ENCODE assay signal across 15 cellular contexts in the genomic region with DNA sequence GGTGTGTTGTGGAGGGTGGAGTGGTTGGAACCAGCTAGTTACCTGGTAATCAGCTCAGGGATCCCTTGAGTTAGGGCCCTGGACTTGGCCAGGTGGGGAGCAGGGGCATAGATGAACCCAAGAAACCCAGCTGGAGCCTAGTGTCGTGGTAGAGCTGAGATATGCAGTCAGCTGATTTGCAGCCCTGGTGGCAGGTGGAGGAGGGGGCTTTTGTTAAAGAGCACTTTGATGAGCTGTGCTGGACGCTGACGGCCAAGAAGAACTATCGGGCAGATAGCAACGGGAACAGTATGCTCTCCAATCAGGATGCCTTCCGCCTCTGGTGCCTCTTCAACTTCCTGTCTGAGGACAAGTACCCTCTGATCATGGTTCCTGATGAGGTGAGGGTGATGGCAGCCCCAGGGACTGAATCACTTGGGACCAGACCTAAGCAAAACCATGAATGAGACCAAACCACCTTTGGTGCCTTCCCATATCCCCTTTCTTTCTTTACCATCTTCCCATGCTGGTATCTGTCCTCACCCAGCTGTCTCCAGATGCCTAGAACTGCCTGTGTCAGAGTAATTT. TPM values are rescaled to one million over a fixed set of nuclear protein-coding genes. Genes with fewer than 3 reads are reported as not detected.
DNase-seq lines count a peak whose midpoint lies in the region; TF ChIP-seq lines count a peak whose summit lies in the region.
"Had no signal": no experiment of that assay in that cellular context is flagged by ENCODE, and none has a peak within 500 bp of the region (broad histone marks: within the 10 kb centered on the region; RNA-seq: fewer than 3 reads in every experiment).

No MANE protein-coding gene starts in this region.

- H3K4me3 Mint-ChIP-seq in T-helper 2 cell treated with Interferon-gamma antibody and Interleukin-4, amounts not matched to agents 5 μg/mL and 100 μg/mL, for 36 hours, result peak overlapping the region; percentile 73
- no peak overlapping the region for H3K4me3 Mint-ChIP-seq in progenitor cell of endocrine pancreas (ENCODE audit: low read depth)
- H3K4me3 Mint-ChIP-seq: nephron progenitor cell, WTC11 had no signal

- CTCF ChIA-PET in mammary epithelial cell (lab: Charles Lee; ENCODE audit: low non-redundant PET), result no interaction called here

- TF ChIP-seq CTCF in mammary epithelial cell (conservative IDR thresholded peaks at IDR 0.05 in 1 of 2, IDR thresholded peaks at IDR 0.05 in 1 of 2; ENCODE audit: extremely low read depth in 1 of 2, insufficient read depth in 1 of 2, low read depth in 1 of 2, low read length in 2 of 2) (no peak), breast epithelium (IDR thresholded peaks at IDR 0.05) (no peak), progenitor cell of endocrine pancreas (IDR thresholded peaks at IDR 0.05; ENCODE audit: unreplicated experiment) (no peak)

- H3K9me3 Mint-ChIP-seq in T-helper 2 cell treated with Interferon-gamma antibody and Interleukin-4, amounts not matched to agents 5 μg/mL and 100 μg/mL, for 36 hours, result no peaks in the 10 kb centered on the region
- no peaks in the 10 kb centered on the region for H3K9me3 Mint-ChIP-seq in progenitor cell of endocrine pancreas (ENCODE audit: low read depth)
- H3K9me3 Mint-ChIP-seq: nephron progenitor cell, WTC11 had no signal

- no peak overlapping the region for H2AFZ ChIP-seq in mammary epithelial cell (ENCODE audit: low read depth, low read length)

- no peaks in the 10 kb centered on the region for H3K36me3 ChIP-seq in mammary epithelial cell (ENCODE audit: insufficient read depth, low read length)
- H3K36me3 ChIP-seq in breast epithelium, result no peaks in the 10 kb centered on the region
- H3K36me3 ChIP-seq in effector memory CD4-positive, alpha-beta T cell (ENCODE audit: control insufficient read depth, insufficient read depth, low read length), result peaks cover 13% of the 10 kb centered on the region
- H3K36me3 ChIP-seq: HAP-1, SJSA1 had no signal

- H3K4me2 ChIP-seq in mammary epithelial cell (ENCODE audit: insufficient read depth, low read depth, low read length), result no peak overlapping the region

- TSS peak; percentile 8 for BruUV-seq in mammary epithelial cell (replicated peaks; lab: Mats Ljungman, UMichigan)

- dilution Hi-C loops in mammary epithelial cell (cut with HindIII; ENCODE audit: low sequenced_read_pairs), result no loop called here

- H3K4me1 Mint-ChIP-seq in T-helper 2 cell treated with Interferon-gamma antibody and Interleukin-4, amounts not matched to agents 5 μg/mL and 100 μg/mL, for 36 hours (ENCODE audit: low read depth), result peaks cover 74% of the 10 kb centered on the region
- H3K4me1 Mint-ChIP-seq in progenitor cell of endocrine pancreas (ENCODE audit: low read depth), result no peaks in the 10 kb centered on the region
- H3K4me1 Mint-ChIP-seq: nephron progenitor cell, WTC11 had no signal

- intact Hi-C loops in mammary epithelial cell (cut with micrococcal nuclease) (no loop called here), breast epithelium (cut with DNase I; ENCODE audit: low total_unique reads) (no loop called here)

- H3K27ac Mint-ChIP-seq in T-helper 2 cell treated with Interferon-gamma antibody and Interleukin-4, amounts not matched to agents 5 μg/mL and 100 μg/mL, for 36 hours, result peak overlapping the region; percentile 95
- no peak overlapping the region for H3K27ac Mint-ChIP-seq in progenitor cell of endocrine pancreas
- H3K27ac Mint-ChIP-seq: nephron progenitor cell, WTC11 had no signal

- no peaks in the 10 kb centered on the region for H3K9me3 ChIP-seq in mammary epithelial cell (replicated peaks; ENCODE audit: insufficient read depth, low read length)
- no peaks in the 10 kb centered on the region for H3K9me3 ChIP-seq in breast epithelium
- H3K9me3 ChIP-seq in effector memory CD4-positive, alpha-beta T cell (ENCODE audit: control insufficient read depth, low read length), result no peaks in the 10 kb centered on the region
- H3K9me3 ChIP-seq: HAP-1, SJSA1 had no signal

- H3K36me3 Mint-ChIP-seq in T-helper 2 cell treated with Interferon-gamma antibody and Interleukin-4, amounts not matched to agents 5 μg/mL and 100 μg/mL, for 36 hours (ENCODE audit: low read depth), result peaks cover 76% of the 10 kb centered on the region
- no peaks in the 10 kb centered on the region for H3K36me3 Mint-ChIP-seq in progenitor cell of endocrine pancreas (ENCODE audit: insufficient read depth)
- H3K36me3 Mint-ChIP-seq: WTC11 had no signal

- H3K27me3 Mint-ChIP-seq in T-helper 2 cell treated with Interferon-gamma antibody and Interleukin-4, amounts not matched to agents 5 μg/mL and 100 μg/mL, for 36 hours (ENCODE audit: low read depth), result no peaks in the 10 kb centered on the region
- H3K27me3 Mint-ChIP-seq in progenitor cell of endocrine pancreas, result peaks cover 14% of the 10 kb centered on the region

- no peaks in the 10 kb centered on the region for H4K20me1 ChIP-seq in mammary epithelial cell (ENCODE audit: insufficient read depth, low read length)

- in situ Hi-C loops in mammary epithelial cell (cut with MboI; ENCODE audit: low sequenced_read_pairs in 2 of 2), result no loop called here

- no peak for DNase-seq in mammary epithelial cell
- no peak for DNase-seq in breast epithelium (ENCODE audit: low spot score in 2 of 2)
- no peak for DNase-seq in T-helper 2 cell treated with Interferon-gamma antibody and Interleukin-4, amounts not matched to agents 5 μg/mL and 100 μg/mL, for 36 hours (ENCODE audit: low spot score)
- no peak for DNase-seq in effector memory CD4-positive, alpha-beta T cell
- DNase-seq in stimulated activated naive CD4-positive, alpha-beta T cell treated with Interleukin-2 at 50 U/mL for 16 hours (lab: John Stamatoyannopoulos, UW), result peak; percentile 25
- no peak for DNase-seq in cerebellar cortex (ENCODE audit: low spot score)
- no peak for DNase-seq in caudate nucleus (lab: John Stamatoyannopoulos, UW)
- DNase-seq in progenitor cell of endocrine pancreas (ENCODE audit: low spot score, unreplicated experiment), result no peak
- DNase-seq: amygdala, kidney glomerular epithelial cell, NCI-H1436 treated with DMSO at 0.1 percent for 48 hours, nephron progenitor cell had no signal

- WGBS in mammary epithelial cell (ENCODE audit: low coverage, missing lambda C conversion rate), result 98% methylated on average over 6 of the region's 6 CpGs

- H3K27ac ChIP-seq in mammary epithelial cell (ENCODE audit: insufficient read depth, low read depth, low read length) (no peak overlapping the region), breast epithelium (no peak overlapping the region), caudate nucleus (ENCODE audit: low read depth, low read length) (no peak overlapping the region)
- H3K27ac ChIP-seq in effector memory CD4-positive, alpha-beta T cell (ENCODE audit: insufficient read depth, low read length, poor library complexity, severe bottlenecking), result peak overlapping the region; percentile 83
- H3K27ac ChIP-seq: SJSA1 had no signal

- no peak for TF ChIP-seq POLR2A in breast epithelium (IDR thresholded peaks at IDR 0.05)

- H3K79me2 ChIP-seq in mammary epithelial cell (ENCODE audit: insufficient read depth, low read length), result peaks cover 3% of the 10 kb centered on the region

- H3K4me3 ChIP-seq in mammary epithelial cell (replicated peaks in 1 of 3; ENCODE audit: insufficient read depth in 1 of 3, low read depth in 2 of 3, low read length in 3 of 3) (no peak overlapping the region), breast epithelium (no peak overlapping the region)
- peak overlapping the region; percentile 54 for H3K4me3 ChIP-seq in effector memory CD4-positive, alpha-beta T cell (ENCODE audit: insufficient read depth, low read depth, low read length, poor library complexity, severe bottlenecking)
- H3K4me3 ChIP-seq: HAP-1, SJSA1 had no signal

- H3K9ac ChIP-seq in mammary epithelial cell (ENCODE audit: insufficient read depth, low read length), result no peak overlapping the region

- H3K4me1 ChIP-seq in mammary epithelial cell (ENCODE audit: insufficient read depth, low read length), result no peaks in the 10 kb centered on the region
- no peaks in the 10 kb centered on the region for H3K4me1 ChIP-seq in breast epithelium
- H3K4me1 ChIP-seq in effector memory CD4-positive, alpha-beta T cell (ENCODE audit: control insufficient read depth, insufficient read depth, low read length, poor library complexity, severe bottlenecking), result peaks cover 69% of the 10 kb centered on the region
- H3K4me1 ChIP-seq: HAP-1, SJSA1 had no signal

- H3K27me3 ChIP-seq in mammary epithelial cell (ENCODE audit: insufficient read depth, low read length), result no peaks in the 10 kb centered on the region
- H3K27me3 ChIP-seq in breast epithelium, result no peaks in the 10 kb centered on the region
- no peaks in the 10 kb centered on the region for H3K27me3 ChIP-seq in effector memory CD4-positive, alpha-beta T cell (replicated peaks; ENCODE audit: control insufficient read depth, insufficient read depth, low read length, poor library complexity, severe bottlenecking)

RNA-seq across cellular contexts. Expression of gene DEF6, which starts 12.7 kb away (rescaled TPM):
- 10 to 100 TPM; 12.8 to 32.9 TPM for total RNA-seq in mammary epithelial cell
- 19.3 TPM for polyA plus RNA-seq in mammary epithelial cell
- 4.4 TPM for polyA minus RNA-seq in mammary epithelial cell
- total RNA-seq in breast epithelium, result 10 to 100 TPM in 2 of 3 donors, 1 to 10 TPM in 1; 4.8 to 14.2 (median 14.1) TPM
- total RNA-seq in progenitor cell of endocrine pancreas, result 5.7 and 5.9 TPM in 2 replicates

RNA-seq across cellular contexts. Expression of gene PPARD, which starts 32.0 kb away (rescaled TPM):
- total RNA-seq in mammary epithelial cell (10 to 100 TPM in 1 of 2 donors, 1 to 10 TPM in 1; 6.8 to 47.1 TPM), breast epithelium (10 to 100 TPM in 2 of 3 donors, 1 to 10 TPM in 1; 7.2 to 11.1 (median 10.7) TPM), progenitor cell of endocrine pancreas (13.9 and 14.0 TPM in 2 replicates)
- 21.6 TPM for polyA plus RNA-seq in mammary epithelial cell
- polyA minus RNA-seq in mammary epithelial cell, result 33.6 TPM

RNA-seq across cellular contexts. Expression of gene ZNF76, which starts 50.8 kb away (rescaled TPM):
- 10 to 100 TPM; 18.8 to 21.9 TPM for total RNA-seq in mammary epithelial cell
- 13.2 TPM for polyA plus RNA-seq in mammary epithelial cell
- polyA minus RNA-seq in mammary epithelial cell, result 44.4 TPM
- total RNA-seq in breast epithelium, result 10 to 100 TPM; 32.3 to 53.0 (median 46.9) TPM
- 61.2 and 61.7 TPM in 2 replicates for total RNA-seq in progenitor cell of endocrine pancreas
